8 cellular contexts compared by ENCODE assay signal in the genomic region with DNA sequence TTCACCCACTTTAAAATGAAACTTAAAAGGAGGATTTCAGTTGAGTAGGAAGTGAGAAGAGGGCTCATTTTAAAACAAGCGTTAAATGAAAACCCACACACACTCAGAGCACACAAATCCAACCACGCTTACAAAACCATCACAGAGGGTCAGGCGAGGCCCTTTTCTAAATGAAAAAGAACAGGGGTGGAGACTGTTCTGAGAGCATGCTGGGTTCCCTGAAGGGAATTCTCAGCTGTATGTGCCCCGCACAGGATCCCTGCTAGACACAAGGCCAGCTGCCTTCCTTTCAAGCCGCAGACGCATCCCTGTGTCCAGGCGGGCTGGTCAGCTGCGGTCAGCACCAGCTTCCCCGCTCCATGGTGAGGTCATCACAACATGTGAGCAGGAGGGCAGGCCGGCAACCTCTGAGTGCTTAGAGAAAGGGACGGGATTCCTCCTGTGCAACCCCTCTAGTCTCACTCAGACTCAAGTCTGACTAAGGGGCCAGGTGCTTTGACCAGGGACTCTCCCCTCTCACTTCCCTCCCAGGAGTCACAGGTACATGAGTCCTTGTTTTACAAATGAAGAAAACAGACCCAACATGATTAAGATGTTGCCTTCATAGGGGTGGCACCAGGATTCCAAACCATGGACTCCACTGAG.
A peak's percentile ranks its signal among the peaks of the same experiment; 100 is the strongest.
DNase-seq lines count a peak whose midpoint lies in the region; ATAC-seq lines count a peak whose summit lies in the region.

No MANE protein-coding gene starts in this region.

- peak overlapping the region; percentile 86 for H3K27ac ChIP-seq in skeletal muscle tissue (ENCODE audit: low read depth, low read length)

- H3K36me3 ChIP-seq in skeletal muscle tissue (ENCODE audit: control insufficient read depth in 3 of 3, insufficient read depth in 3 of 3, low read length in 3 of 3), result no peaks in the 10 kb centered on the region

- peaks cover 20 to 50% of the 10 kb centered on the region in 2 donors for H3K27me3 Mint-ChIP-seq in effector memory CD8-positive, alpha-beta T cell

- H3K4me1 Mint-ChIP-seq in effector memory CD8-positive, alpha-beta T cell (ENCODE audit: low read depth in 2 of 2), result peaks cover 0 to 10% of the 10 kb centered on the region in 2 donors

- H3K9me3 ChIP-seq in skeletal muscle tissue (ENCODE audit: control insufficient read depth in 3 of 3, low read length in 3 of 3), result no peaks in the 10 kb centered on the region

- ATAC-seq in GM21515 (IDR thresholded peaks at IDR 0.05; ENCODE audit: unreplicated experiment), result peak; percentile 49
- ATAC-seq in left cardiac atrium, result peak; percentile 28 to 30
- ATAC-seq in effector memory CD8-positive, alpha-beta T cell (replicated peaks), result no peak

- no peaks in the 10 kb centered on the region for H3K9me3 Mint-ChIP-seq in effector memory CD8-positive, alpha-beta T cell

- H3K27me3 ChIP-seq in skeletal muscle tissue (ENCODE audit: control insufficient read depth in 3 of 3, insufficient read depth in 3 of 3, low read length in 3 of 3), result no peaks in the 10 kb centered on the region

- peaks cover 3% of the 10 kb centered on the region for H3K36me3 Mint-ChIP-seq in effector memory CD8-positive, alpha-beta T cell (ENCODE audit: insufficient read depth)

- no peak overlapping the region for H3K4me3 Mint-ChIP-seq in effector memory CD8-positive, alpha-beta T cell

- H3K9ac ChIP-seq in skeletal muscle tissue (ENCODE audit: low read depth in 1 of 3, low read length in 3 of 3), result peak overlapping the region; percentile 41 to 48 (median 47)

- H3K4me3 ChIP-seq in skeletal muscle tissue (ENCODE audit: low read length in 3 of 3), result no peak overlapping the region

- H3K27ac Mint-ChIP-seq in effector memory CD8-positive, alpha-beta T cell, result no peak overlapping the region

- DNase-seq in SHP77 (lab: John Stamatoyannopoulos, UW) (peak; percentile 27 to 70), left cardiac atrium (peak; percentile 57), GDM1 (lab: John Stamatoyannopoulos, UW) (no peak), midbrain (lab: John Stamatoyannopoulos, UW) (no peak), H4 (ENCODE audit: low spot score) (no peak)
- DNase-seq in effector memory CD8-positive, alpha-beta T cell, result no peak

- H3K4me1 ChIP-seq in skeletal muscle tissue (ENCODE audit: control insufficient read depth in 3 of 3, insufficient read depth in 3 of 3, low read length in 3 of 3), result peaks cover 67 to 71% (median 70%) of the 10 kb centered on the region in 3 donors

- intact Hi-C loops in left cardiac atrium (cut with DNase I), result loop anchor here in 1 of 2 donors (5.0 to 10.0 kb wide), 3 partner anchors 33 to 108 kb away; no protein-coding TSS in a partner anchor

Comparison
In these comparisons a context has a peak if more than half of its experiments do, and no peak if none do; other contexts are left out.
1. DNase-seq: peak in SHP77 (2 of 2) and left cardiac atrium (single experiment); none in effector memory CD8-positive, alpha-beta T cell (0 of 3), GDM1 (single experiment), midbrain (single experiment) and H4 (single experiment).